ENCODE assay signal across 8 cellular contexts in the genomic region with DNA sequence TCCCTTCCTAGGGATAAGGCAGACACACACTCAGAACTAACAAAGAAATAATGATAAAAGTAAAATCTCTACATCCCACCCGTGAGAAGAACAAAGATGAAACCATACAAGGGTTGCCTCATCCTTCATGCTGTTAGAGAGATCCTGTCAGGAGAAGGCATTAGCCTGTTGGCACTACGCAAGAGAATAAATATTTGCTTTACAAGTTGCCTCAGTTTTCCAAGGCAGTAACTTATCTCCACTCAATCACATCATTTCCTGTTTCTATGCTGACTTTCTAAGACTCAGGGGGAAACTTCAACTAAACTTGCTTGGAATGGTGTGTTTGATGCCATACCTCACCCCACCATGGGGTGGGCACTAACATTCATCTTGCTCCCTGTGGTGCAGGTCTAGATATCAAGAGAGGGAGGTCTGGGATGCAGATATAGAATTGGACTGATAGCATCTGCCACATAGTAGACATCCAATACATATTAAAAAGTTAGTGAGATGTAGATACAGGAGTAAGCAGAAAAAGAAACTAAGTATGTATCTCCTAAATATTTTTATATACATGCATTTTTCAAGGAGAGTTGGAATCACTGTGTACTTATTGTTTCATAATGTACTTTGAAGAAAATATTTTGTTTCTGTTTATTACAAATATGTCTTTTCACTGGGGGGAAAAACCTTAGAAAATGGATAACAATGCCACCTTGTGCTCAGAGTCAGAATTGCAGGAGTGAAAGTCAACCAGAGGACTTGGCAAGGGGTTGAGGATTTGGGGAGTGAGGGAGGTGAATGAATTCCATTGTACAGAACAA. TPM values are rescaled to one million over a fixed set of nuclear protein-coding genes. Genes with fewer than 3 reads are reported as not detected.
A peak's percentile ranks its signal among the peaks of the same experiment; 100 is the strongest.
DNase-seq lines count a peak whose midpoint lies in the region; ATAC-seq and TF ChIP-seq lines count a peak whose summit lies in the region.

No MANE protein-coding gene starts in this region.

- H3K4me3 Mint-ChIP-seq in MCF 10A (ENCODE audit: unreplicated experiment), result no peak overlapping the region

- peak; percentile 81 for TF ChIP-seq CTCF in MCF 10A (IDR thresholded peaks at IDR 0.05; ENCODE audit: unreplicated experiment)
- TF ChIP-seq CTCF in lower lobe of right lung (IDR thresholded peaks at IDR 0.05), result peak; percentile 58

- H3K27me3 ChIP-seq in lower lobe of right lung (ENCODE audit: low read depth), result no peaks in the 10 kb centered on the region

- H3K9me3 Mint-ChIP-seq in MCF 10A (ENCODE audit: unreplicated experiment), result no peaks in the 10 kb centered on the region

- CTCF ChIA-PET in MCF 10A (lab: Yijun Ruan, JAX), result interaction anchor here (0.6 to 2.3 kb wide), 12 partner anchors 11 to 209 kb away, joined by 3 to 19 read pairs (median 4); no protein-coding TSS in a partner anchor

- no peak overlapping the region for H3K27ac Mint-ChIP-seq in MCF 10A (ENCODE audit: low read depth, unreplicated experiment)

- H3K27me3 Mint-ChIP-seq in MCF 10A (ENCODE audit: insufficient read depth, unreplicated experiment), result peaks cover 58% of the 10 kb centered on the region

- H3K4me1 Mint-ChIP-seq in MCF 10A (ENCODE audit: insufficient read depth, unreplicated experiment), result peaks cover 14% of the 10 kb centered on the region

- ATAC-seq in GM19395 (IDR thresholded peaks at IDR 0.05; ENCODE audit: unreplicated experiment) (peak; percentile 67), lower lobe of right lung (no peak), GM19452 (IDR thresholded peaks at IDR 0.05; ENCODE audit: unreplicated experiment) (no peak)

- no peaks in the 10 kb centered on the region for H3K36me3 Mint-ChIP-seq in MCF 10A (ENCODE audit: insufficient read depth, unreplicated experiment)

- H3K4me1 ChIP-seq in lower lobe of right lung, result no peaks in the 10 kb centered on the region

- intact Hi-C loops in MCF 10A (cut with micrococcal nuclease) (loop anchor here (1.0 to 2.0 kb wide), 2 partner anchors 199 to 206 kb away; no protein-coding TSS in a partner anchor), lower lobe of right lung (cut with DNase I) (loop anchor here (10.0 kb wide), 1 partner anchor 93 kb away; a partner anchor contains a TSS)

- no peaks in the 10 kb centered on the region for H3K9me3 ChIP-seq in lower lobe of right lung

- H3K36me3 ChIP-seq in lower lobe of right lung, result no peaks in the 10 kb centered on the region

- DNase-seq in NCI-H345 (lab: John Stamatoyannopoulos, UW), result peak; percentile 12
- no peak for DNase-seq in NCI-H345 treated with DMSO at 0.1 percent for 48 hours (lab: John Stamatoyannopoulos, UW; ENCODE audit: unreplicated experiment)
- DNase-seq in NCI-H2196 treated with DMSO at 0.1 percent for 48 hours (lab: John Stamatoyannopoulos, UW; ENCODE audit: unreplicated experiment), result peak; percentile 3
- DNase-seq in MCF 10A (ENCODE audit: unreplicated experiment), result peak; percentile 59
- DNase-seq in lower lobe of right lung, result no peak
- no peak for DNase-seq in SKM-1 (lab: John Stamatoyannopoulos, UW; ENCODE audit: unreplicated experiment)

- no peak overlapping the region for H3K4me3 ChIP-seq in lower lobe of right lung

- no peak overlapping the region for H3K27ac ChIP-seq in lower lobe of right lung

- POLR2A ChIA-PET in MCF 10A (lab: Yijun Ruan, JAX), result interaction anchor here (0.5 to 0.7 kb wide), 2 partner anchors 58 to 72 kb away, joined by 3 read pairs; no protein-coding TSS in a partner anchor

- no TSS peak for BruUV-seq in MCF 10A (replicated peaks; lab: Mats Ljungman, UMichigan)

RNA-seq across cellular contexts. Expression of a gene that starts 57.2 kb away (rescaled TPM):
- total RNA-seq in MCF 10A (2022), result not detected in 2 replicates
- total RNA-seq in lower lobe of right lung, result 37.3 TPM

Comparison
In these comparisons a context has a peak if more than half of its experiments do, and no peak if none do; other contexts are left out.
1. DNase-seq: peak in NCI-H345 (single experiment), NCI-H2196 treated with DMSO at 0.1 percent for 48 hours (single experiment) and MCF 10A (single experiment); none in NCI-H345 treated with DMSO at 0.1 percent for 48 hours (single experiment), lower lobe of right lung (single experiment) and SKM-1 (single experiment).
2. RNA of a gene that starts 57.2 kb away (total RNA-seq): 37.3 TPM in lower lobe of right lung (single experiment); not detected in MCF 10A; every median in the first group is over 10 times any median in the second.